In genomic region chr22:45684752-45685359, GRCh38 we compare ENCODE assay signal across 2 cellular contexts.
TF ChIP-seq lines count a peak whose summit lies in the region.

No MANE protein-coding gene starts in this region.

TF ChIP-seq in SK-N-SH, 30 proteins besides CTCF, POLR2A, EP300 and RAD21 (continued from another document):
- TF ChIP-seq YY1 (IDR thresholded peaks at IDR 0.05; ENCODE audit: low read depth) (no peak), ZBTB33 (IDR thresholded peaks at IDR 0.05; ENCODE audit: borderline replicate concordance, low read depth) (no peak), SMC3 (IDR thresholded peaks at IDR 0.05; ENCODE audit: low read depth, low read length) (no peak), FOSL2 (IDR thresholded peaks at IDR 0.05; ENCODE audit: borderline replicate concordance, low read depth) (no peak), GABPA (IDR thresholded peaks at IDR 0.05; ENCODE audit: low read depth) (no peak), EZH2phosphoT487 (IDR thresholded peaks at IDR 0.05; ENCODE audit: borderline replicate concordance, low read depth) (no peak)
- TF ChIP-seq, protein P1, sequence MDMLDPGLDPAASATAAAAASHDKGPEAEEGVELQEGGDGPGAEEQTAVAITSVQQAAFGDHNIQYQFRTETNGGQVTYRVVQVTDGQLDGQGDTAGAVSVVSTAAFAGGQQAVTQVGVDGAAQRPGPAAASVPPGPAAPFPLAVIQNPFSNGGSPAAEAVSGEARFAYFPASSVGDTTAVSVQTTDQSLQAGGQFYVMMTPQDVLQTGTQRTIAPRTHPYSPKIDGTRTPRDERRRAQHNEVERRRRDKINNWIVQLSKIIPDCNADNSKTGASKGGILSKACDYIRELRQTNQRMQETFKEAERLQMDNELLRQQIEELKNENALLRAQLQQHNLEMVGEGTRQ (IDR thresholded peaks at IDR 0.05; ENCODE audit: borderline replicate concordance, low read depth, low read length), result no peak

TF ChIP-seq in SK-N-SH treated with all-trans-retinoic acid at 6 μM for 48 hours, 23 proteins besides CTCF, POLR2A, EP300 and RAD21 (continued from another document):
- TF ChIP-seq, protein P2, sequence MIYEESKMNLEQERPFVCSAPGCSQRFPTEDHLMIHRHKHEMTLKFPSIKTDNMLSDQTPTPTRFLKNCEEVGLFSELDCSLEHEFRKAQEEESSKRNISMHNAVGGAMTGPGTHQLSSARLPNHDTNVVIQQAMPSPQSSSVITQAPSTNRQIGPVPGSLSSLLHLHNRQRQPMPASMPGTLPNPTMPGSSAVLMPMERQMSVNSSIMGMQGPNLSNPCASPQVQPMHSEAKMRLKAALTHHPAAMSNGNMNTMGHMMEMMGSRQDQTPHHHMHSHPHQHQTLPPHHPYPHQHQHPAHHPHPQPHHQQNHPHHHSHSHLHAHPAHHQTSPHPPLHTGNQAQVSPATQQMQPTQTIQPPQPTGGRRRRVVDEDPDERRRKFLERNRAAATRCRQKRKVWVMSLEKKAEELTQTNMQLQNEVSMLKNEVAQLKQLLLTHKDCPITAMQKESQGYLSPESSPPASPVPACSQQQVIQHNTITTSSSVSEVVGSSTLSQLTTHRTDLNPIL (CRISPR knock-in tag; IDR thresholded peaks at IDR 0.05; ENCODE audit: low read depth), result no peak
- TF ChIP-seq CSDC2 (CRISPR knock-in tag; IDR thresholded peaks at IDR 0.05) (no peak), BACH2 (CRISPR knock-in tag; IDR thresholded peaks at IDR 0.05; ENCODE audit: borderline replicate concordance) (no peak), ZC3H10 (CRISPR knock-in tag; IDR thresholded peaks at IDR 0.05) (no peak), CSRNP3 (CRISPR knock-in tag; IDR thresholded peaks at IDR 0.05) (no peak), ARNTL (CRISPR knock-in tag; IDR thresholded peaks at IDR 0.05; ENCODE audit: borderline replicate concordance, low read depth) (no peak), TOX (CRISPR knock-in tag; IDR thresholded peaks at IDR 0.05; ENCODE audit: borderline replicate concordance) (no peak), GLIS3 (CRISPR knock-in tag; IDR thresholded peaks at IDR 0.05) (no peak), ISL1 (CRISPR knock-in tag; IDR thresholded peaks at IDR 0.05) (no peak), ZNF8 (CRISPR knock-in tag; IDR thresholded peaks at IDR 0.05) (no peak), ZNF565 (CRISPR knock-in tag; conservative IDR thresholded peaks at IDR 0.05; ENCODE audit: low read depth) (no peak), ESRRG (CRISPR knock-in tag; IDR thresholded peaks at IDR 0.05) (no peak), SNAI2 (CRISPR knock-in tag; IDR thresholded peaks at IDR 0.05) (no peak), TCF4 (CRISPR knock-in tag; IDR thresholded peaks at IDR 0.05; ENCODE audit: borderline replicate concordance) (no peak)
- TF ChIP-seq, protein P3, sequence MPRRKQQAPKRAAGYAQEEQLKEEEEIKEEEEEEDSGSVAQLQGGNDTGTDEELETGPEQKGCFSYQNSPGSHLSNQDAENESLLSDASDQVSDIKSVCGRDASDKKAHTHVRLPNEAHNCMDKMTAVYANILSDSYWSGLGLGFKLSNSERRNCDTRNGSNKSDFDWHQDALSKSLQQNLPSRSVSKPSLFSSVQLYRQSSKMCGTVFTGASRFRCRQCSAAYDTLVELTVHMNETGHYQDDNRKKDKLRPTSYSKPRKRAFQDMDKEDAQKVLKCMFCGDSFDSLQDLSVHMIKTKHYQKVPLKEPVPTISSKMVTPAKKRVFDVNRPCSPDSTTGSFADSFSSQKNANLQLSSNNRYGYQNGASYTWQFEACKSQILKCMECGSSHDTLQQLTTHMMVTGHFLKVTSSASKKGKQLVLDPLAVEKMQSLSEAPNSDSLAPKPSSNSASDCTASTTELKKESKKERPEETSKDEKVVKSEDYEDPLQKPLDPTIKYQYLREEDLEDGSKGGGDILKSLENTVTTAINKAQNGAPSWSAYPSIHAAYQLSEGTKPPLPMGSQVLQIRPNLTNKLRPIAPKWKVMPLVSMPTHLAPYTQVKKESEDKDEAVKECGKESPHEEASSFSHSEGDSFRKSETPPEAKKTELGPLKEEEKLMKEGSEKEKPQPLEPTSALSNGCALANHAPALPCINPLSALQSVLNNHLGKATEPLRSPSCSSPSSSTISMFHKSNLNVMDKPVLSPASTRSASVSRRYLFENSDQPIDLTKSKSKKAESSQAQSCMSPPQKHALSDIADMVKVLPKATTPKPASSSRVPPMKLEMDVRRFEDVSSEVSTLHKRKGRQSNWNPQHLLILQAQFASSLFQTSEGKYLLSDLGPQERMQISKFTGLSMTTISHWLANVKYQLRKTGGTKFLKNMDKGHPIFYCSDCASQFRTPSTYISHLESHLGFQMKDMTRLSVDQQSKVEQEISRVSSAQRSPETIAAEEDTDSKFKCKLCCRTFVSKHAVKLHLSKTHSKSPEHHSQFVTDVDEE (CRISPR knock-in tag; IDR thresholded peaks at IDR 0.05), result no peak
